Comparison of ENCODE assay signal across 26 cellular contexts in genomic region chr6:21082091-21082490, GRCh38.
"Had no signal": no experiment of that assay in that cellular context is flagged by ENCODE, and none has a peak within 500 bp of the region (broad histone marks: within the 10 kb centered on the region; RNA-seq: fewer than 3 reads in every experiment).

No MANE protein-coding gene starts in this region.

- H3K27me3 ChIP-seq: dorsolateral prefrontal cortex, esophagus muscularis mucosa, neural progenitor cell, suprapubic skin, transverse colon, upper lobe of right lung, vagina had no signal

- H3K9ac ChIP-seq: neural progenitor cell had no signal

- H3K4me1 Mint-ChIP-seq: immature natural killer cell; stimulated activated naive CD8-positive, alpha-beta T cell treated with anti-CD3 and anti-CD28 coated beads, Interleukin-15, amount 100 ng/mL, for 72 hours had no signal

- H3K27me3 Mint-ChIP-seq: naive B cell; stimulated activated naive CD8-positive, alpha-beta T cell treated with anti-CD3 and anti-CD28 coated beads, Interleukin-15, amount 100 ng/mL, for 72 hours had no signal

- H3K9me3 ChIP-seq: esophagus muscularis mucosa, lower lobe of right lung, psoas muscle, suprapubic skin, transverse colon, upper lobe of right lung, vagina had no signal

- H3K36me3 ChIP-seq: lower lobe of right lung, neural progenitor cell, suprapubic skin, upper lobe of right lung, vagina had no signal

- H3K9me3 Mint-ChIP-seq: immature natural killer cell, nephron, neural progenitor cell had no signal

- H3K4me1 ChIP-seq: esophagus muscularis mucosa, lower lobe of right lung, psoas muscle, suprapubic skin, upper lobe of right lung, vagina had no signal

- H3K4me3 ChIP-seq: dorsolateral prefrontal cortex, esophagus muscularis mucosa, lower lobe of right lung, neural progenitor cell, psoas muscle, skin epidermis, suprapubic skin, transverse colon, upper lobe of right lung, vagina had no signal

- H3K27ac ChIP-seq: dorsolateral prefrontal cortex, esophagus muscularis mucosa, lower lobe of right lung, neural progenitor cell, psoas muscle, skin epidermis, suprapubic skin, transverse colon, upper lobe of right lung, vagina had no signal

- FAIRE-seq: endothelial cell of umbilical vein, frontal cortex had no signal

- DNase-seq: dorsolateral prefrontal cortex; effector CD8-positive, alpha-beta T cell; hypothalamus; immature natural killer cell; islet precursor cell; kidney glomerular epithelial cell; left ventricle myocardium superior; lower lobe of right lung; naive B cell; psoas muscle; right cardiac atrium; stimulated activated CD4-positive, alpha-beta T cell treated with anti-CD3 and anti-CD28 coated beads, Interleukin-15, amount 100 ng/mL, for 24 hours; stimulated activated CD4-positive, alpha-beta T cell treated with anti-CD3 and anti-CD28 coated beads, Interleukin-4, amount 100 ng/mL, for 1 hour; stimulated activated CD8-positive, alpha-beta memory T cell treated with anti-CD3 and anti-CD28 coated beads, Interleukin-4, amount 100 ng/mL, for 48 hours; stimulated activated naive CD4-positive, alpha-beta T cell; stimulated activated naive CD8-positive, alpha-beta T cell treated with anti-CD3 and anti-CD28 coated beads, Interleukin-15, amount 100 ng/mL, for 72 hours; transverse colon; upper lobe of right lung had no signal

- H3K27ac Mint-ChIP-seq: immature natural killer cell; naive B cell; nephron; neural progenitor cell; stimulated activated naive CD8-positive, alpha-beta T cell treated with anti-CD3 and anti-CD28 coated beads, Interleukin-15, amount 100 ng/mL, for 72 hours had no signal

- ATAC-seq: left ventricle myocardium superior; lower lobe of right lung; psoas muscle; right cardiac atrium; stimulated activated naive CD8-positive, alpha-beta T cell treated with anti-CD3 and anti-CD28 coated beads, Interleukin-15, amount 100 ng/mL, for 72 hours; upper lobe of right lung had no signal

- H3K4me3 Mint-ChIP-seq: immature natural killer cell; naive B cell; nephron; neural progenitor cell; stimulated activated naive CD8-positive, alpha-beta T cell treated with anti-CD3 and anti-CD28 coated beads, Interleukin-15, amount 100 ng/mL, for 72 hours had no signal

- H3K4me2 ChIP-seq: neural progenitor cell had no signal

- H2AFZ ChIP-seq: neural progenitor cell had no signal
